9 cellular contexts compared by ENCODE assay signal in genomic region chr4:3791910-3792542, GRCh38. TPM values are rescaled to one million over a fixed set of nuclear protein-coding genes. Genes with fewer than 3 reads are reported as not detected.
DNase-seq lines count a peak whose midpoint lies in the region; ATAC-seq and TF ChIP-seq lines count a peak whose summit lies in the region.
"Had no signal": no experiment of that assay in that cellular context is flagged by ENCODE, and none has a peak within 500 bp of the region (broad histone marks: within the 10 kb centered on the region; RNA-seq: fewer than 3 reads in every experiment).

No MANE protein-coding gene starts in this region.

- intact Hi-C loops in A673 (cut with micrococcal nuclease; ENCODE audit: unreplicated experiment): no loop called here

- no peak overlapping the region for H3K4me3 ChIP-seq in A673 (ENCODE audit: low read depth, low read length, poor library complexity, severe bottlenecking)

- CTCF ChIA-PET in A673 (lab: Charles Lee): interaction anchor here (0.9 to 2.2 kb wide), 2 partner anchors 9 to 89 kb away, joined by 3 to 8 read pairs; no protein-coding TSS in a partner anchor

- no TSS peak for BruUV-seq in A673 (replicated peaks; lab: Mats Ljungman, UMichigan)

- TF ChIP-seq CTCF in A673 (conservative IDR thresholded peaks at IDR 0.05; ENCODE audit: low read depth, low read length): no peak

- no peak for ATAC-seq in GM21723 (IDR thresholded peaks at IDR 0.05; ENCODE audit: unreplicated experiment)

- no peaks in the 10 kb centered on the region for H3K4me1 ChIP-seq in A673 (ENCODE audit: insufficient read depth, low read length, poor library complexity, severe bottlenecking)

- peaks cover 12% of the 10 kb centered on the region for H3K9me3 ChIP-seq in A673 (ENCODE audit: low read depth, low read length, poor library complexity, severe bottlenecking)

- no peaks in the 10 kb centered on the region for H3K27me3 ChIP-seq in A673 (replicated peaks; ENCODE audit: insufficient read depth, low read depth, low read length, poor library complexity)

- POLR2A ChIA-PET in A673 (lab: Charles Lee; ENCODE audit: low non-redundant PET): no interaction called here

- DNase-seq in A673 (ENCODE audit: low spot score) (peak; percentile 48), HPDE6-E6E7 (ENCODE audit: extremely low spot score) (peak; percentile 23), amniotic epithelial cell (ENCODE audit: low read depth) (peak; percentile 3), left kidney (ENCODE audit: low read depth, low spot score) (peak; percentile 93), NCI-H524 treated with DMSO at 0.1 percent for 48 hours (lab: John Stamatoyannopoulos, UW) (no peak), OCI-M2 (lab: John Stamatoyannopoulos, UW; ENCODE audit: unreplicated experiment) (no peak), GOT3 (lab: John Stamatoyannopoulos, UW) (no peak)
- DNase-seq: NCI-H446 treated with DMSO at 0.1 percent for 48 hours had no signal

- H3K27ac ChIP-seq in A673 (ENCODE audit: low read depth, low read length, poor library complexity, severe bottlenecking): no peak overlapping the region

- no peaks in the 10 kb centered on the region for H3K36me3 ChIP-seq in A673 (ENCODE audit: insufficient read depth, low read length, poor library complexity, severe bottlenecking)

RNA-seq across cellular contexts. Expression of gene ADRA2C, which starts 25.8 kb away (rescaled TPM):
- 14.8 and 16.7 TPM in 2 replicates for total RNA-seq in A673 (2021)

Comparison
In these comparisons a context has a peak if more than half of its experiments do, and no peak if none do; other contexts are left out.
1. DNase-seq: peak in A673 (single experiment), HPDE6-E6E7 (single experiment), amniotic epithelial cell (single experiment) and left kidney (single experiment); none in NCI-H524 treated with DMSO at 0.1 percent for 48 hours (single experiment), OCI-M2 (single experiment) and GOT3 (single experiment).